In genomic region chr16:3306078-3306477, GRCh38 we compare ENCODE assay signal across 10 cellular contexts. TPM values are rescaled to one million over a fixed set of nuclear protein-coding genes. Genes with fewer than 3 reads are reported as not detected.
DNase-seq lines count a peak whose midpoint lies in the region; ATAC-seq and TF ChIP-seq lines count a peak whose summit lies in the region.
"Had no signal": no experiment of that assay in that cellular context is flagged by ENCODE, and none has a peak within 500 bp of the region (broad histone marks: within the 10 kb centered on the region; RNA-seq: fewer than 3 reads in every experiment).

No MANE protein-coding gene starts in this region.

- H3K79me2 ChIP-seq in parathyroid adenoma: peaks cover 9% of the 10 kb centered on the region

- CTCF ChIA-PET in Caco-2 (lab: Charles Lee): no interaction called here

- DNase-seq in Caco-2 (no peak), RWPE2 (ENCODE audit: low spot score) (no peak), esophagus muscularis mucosa (ENCODE audit: extremely low spot score) (no peak), AML-193 (lab: John Stamatoyannopoulos, UW) (no peak), germinal center (ENCODE audit: low spot score) (no peak)

- H3K27ac Mint-ChIP-seq in Caco-2 (ENCODE audit: unreplicated experiment): no peak overlapping the region

- no peak for TF ChIP-seq EP300 in esophagus muscularis mucosa (IDR thresholded peaks at IDR 0.05)

- H3K4me2 ChIP-seq in parathyroid adenoma (ENCODE audit: low read length): peak overlapping the region; percentile 82

- H3K27me3 ChIP-seq in Caco-2 (replicated peaks; ENCODE audit: control insufficient read depth, insufficient read depth, low read length) (no peaks in the 10 kb centered on the region), RWPE2 (ENCODE audit: insufficient read depth, poor library complexity, severe bottlenecking) (no peaks in the 10 kb centered on the region), esophagus muscularis mucosa (no peaks in the 10 kb centered on the region), parathyroid adenoma (ENCODE audit: control insufficient read depth, insufficient read depth, low read length) (no peaks in the 10 kb centered on the region)

- H3K9me3 Mint-ChIP-seq in Caco-2 (ENCODE audit: unreplicated experiment): no peaks in the 10 kb centered on the region

- no peaks in the 10 kb centered on the region for H3K4me1 Mint-ChIP-seq in Caco-2 (ENCODE audit: low read depth, unreplicated experiment)

- peak overlapping the region; percentile 73 for H3K27ac ChIP-seq in RWPE2 (ENCODE audit: poor library complexity, severe bottlenecking)
- peak overlapping the region; percentile 86 to 94 (median 90) for H3K27ac ChIP-seq in esophagus muscularis mucosa (replicated peaks in 1 of 4)
- peak overlapping the region; percentile 93 for H3K27ac ChIP-seq in parathyroid adenoma

- POLR2A ChIA-PET in Caco-2 (lab: Charles Lee): no interaction called here

- TF ChIP-seq CTCF in Caco-2 (IDR thresholded peaks at IDR 0.05; ENCODE audit: insufficient read depth in 1 of 2, low read depth in 1 of 2, low read length in 1 of 2, severe bottlenecking in 1 of 2, unreplicated experiment in 1 of 2): no peak
- TF ChIP-seq CTCF in RWPE2 (IDR thresholded peaks at IDR 0.05; ENCODE audit: poor library complexity, severe bottlenecking): no peak
- TF ChIP-seq CTCF in esophagus muscularis mucosa (IDR thresholded peaks at IDR 0.05): no peak
- no peak for TF ChIP-seq CTCF in parathyroid adenoma (IDR thresholded peaks at IDR 0.05)

- peak overlapping the region; percentile 73 for H3K4me3 ChIP-seq in Caco-2 (ENCODE audit: low read depth, low read length)
- peak overlapping the region; percentile 49 for H3K4me3 ChIP-seq in RWPE2 (ENCODE audit: severe bottlenecking)
- H3K4me3 ChIP-seq in esophagus muscularis mucosa: peak overlapping the region; percentile 59 to 96 (median 74)
- peak overlapping the region; percentile 88 for H3K4me3 ChIP-seq in parathyroid adenoma (ENCODE audit: low read depth, low read length)

- WGBS in esophagus muscularis mucosa: 68% methylated on average over 11 of the region's 11 CpGs

- peaks cover 37% of the 10 kb centered on the region for H3K36me3 Mint-ChIP-seq in Caco-2 (ENCODE audit: insufficient read depth, unreplicated experiment)

- ATAC-seq in RWPE2 (ENCODE audit: low read depth): no peak
- ATAC-seq in HG03135 (IDR thresholded peaks at IDR 0.05; ENCODE audit: unreplicated experiment): no peak
- no peak for ATAC-seq in GM19023 (IDR thresholded peaks at IDR 0.05; ENCODE audit: unreplicated experiment)

- H3K9me3 ChIP-seq in Caco-2: no peaks in the 10 kb centered on the region
- H3K9me3 ChIP-seq in RWPE2 (ENCODE audit: severe bottlenecking): peaks cover 26% of the 10 kb centered on the region
- H3K9me3 ChIP-seq in esophagus muscularis mucosa: peaks cover 0 to 87% (median 64%) of the 10 kb centered on the region in 4 donors
- H3K9me3 ChIP-seq in parathyroid adenoma (ENCODE audit: control insufficient read depth, low read length): no peaks in the 10 kb centered on the region

- H3K36me3 ChIP-seq in Caco-2 (ENCODE audit: control insufficient read depth, insufficient read depth, low read length) (no peaks in the 10 kb centered on the region; the same call in 1 of the 2 replicates), RWPE2 (ENCODE audit: low read depth) (peaks cover 35% of the 10 kb centered on the region), esophagus muscularis mucosa (peaks cover 12 to 58% (median 35%) of the 10 kb centered on the region in 4 donors), parathyroid adenoma (ENCODE audit: control insufficient read depth, insufficient read depth, low read length) (no peaks in the 10 kb centered on the region)

- H3K4me3 Mint-ChIP-seq in Caco-2 (ENCODE audit: unreplicated experiment): peak overlapping the region; percentile 68

- peak overlapping the region; percentile 41 for H3K9ac ChIP-seq in parathyroid adenoma

- intact Hi-C loops in Caco-2 (cut with micrococcal nuclease; ENCODE audit: unreplicated experiment): no loop called here
- intact Hi-C loops in esophagus muscularis mucosa (cut with DNase I): no loop called here

- no peak for TF ChIP-seq POLR2A in esophagus muscularis mucosa (IDR thresholded peaks at IDR 0.05; ENCODE audit: low read depth)

- peak overlapping the region; percentile 96 for H2AFZ ChIP-seq in parathyroid adenoma

- H3K4me1 ChIP-seq in Caco-2 (no peaks in the 10 kb centered on the region), RWPE2 (ENCODE audit: insufficient read depth, poor library complexity, severe bottlenecking) (no peaks in the 10 kb centered on the region), esophagus muscularis mucosa (peaks cover 17 to 26% (median 20%) of the 10 kb centered on the region in 4 donors), parathyroid adenoma (no peaks in the 10 kb centered on the region)

- TSS peak; percentile 39 for BruUV-seq in Caco-2 (replicated peaks; lab: Mats Ljungman, UMichigan)

- H3K27me3 Mint-ChIP-seq in Caco-2 (ENCODE audit: insufficient read depth, unreplicated experiment): no peaks in the 10 kb centered on the region

RNA-seq across cellular contexts. Expression of gene ZNF75A, which starts 0.8 kb away (rescaled TPM):
- 28.4 and 29.1 TPM in 2 replicates for total RNA-seq in Caco-2 (2022)
- total RNA-seq in esophagus muscularis mucosa: 10 to 100 TPM; 15.4 to 18.9 (median 16.9) TPM

RNA-seq across cellular contexts. Expression of gene TIGD7, which starts 0.8 kb away (rescaled TPM):
- total RNA-seq in Caco-2 (2022) (3.7 and 5.2 TPM in 2 replicates), esophagus muscularis mucosa (1 to 10 TPM; 4.6 to 8.3 (median 7.6) TPM)

RNA-seq across cellular contexts. Expression of gene ZNF263, which starts 22.8 kb away (rescaled TPM):
- total RNA-seq in Caco-2 (2022): 37.0 and 37.4 TPM in 2 replicates
- 10 to 100 TPM; 31.1 to 54.3 (median 42.8) TPM for total RNA-seq in esophagus muscularis mucosa

RNA-seq across cellular contexts. Expression of gene OR2C1, which starts 49.6 kb away (rescaled TPM):
- total RNA-seq in Caco-2 (2022): not detected in 2 replicates
- total RNA-seq in esophagus muscularis mucosa: not detected
- total RNA-seq: myocyte, SK-MEL-5 had no signal

RNA-seq across cellular contexts. Expression of gene MEFV, which starts 49.6 kb away (rescaled TPM):
- not detected in 2 replicates for total RNA-seq in Caco-2 (2022)
- 1 to 10 TPM; 1.2 to 4.0 (median 1.5) TPM for total RNA-seq in esophagus muscularis mucosa
- total RNA-seq: SK-MEL-5 had no signal
